ENCODE assay signal across 11 cellular contexts in genomic region chr13:33207616-33207964, GRCh38.
DNase-seq lines count a peak whose midpoint lies in the region; ATAC-seq and TF ChIP-seq lines count a peak whose summit lies in the region.
"Had no signal": no experiment of that assay in that cellular context is flagged by ENCODE, and none has a peak within 500 bp of the region (broad histone marks: within the 10 kb centered on the region; RNA-seq: fewer than 3 reads in every experiment).

No MANE protein-coding gene starts in this region.

- DNase-seq in AG04450 (ENCODE audit: low read depth, low spot score), result peak; percentile 86
- peak; percentile 90 to 94 for DNase-seq in cardiac fibroblast (ENCODE audit: low read depth in 2 of 2)
- DNase-seq in mesothelial cell of epicardium (ENCODE audit: low spot score in 2 of 2, unreplicated experiment in 2 of 2), result no peak
- DNase-seq in natural killer cell, result no peak
- DNase-seq in activated naive CD4-positive, alpha-beta T cell treated with anti-CD3 and anti-CD28 coated beads, Interleukin-2, amount 50 U/mL, for 72 hours (ENCODE audit: low spot score in 2 of 2), result no peak
- no peak for DNase-seq in neural progenitor cell (ENCODE audit: low spot score)
- DNase-seq in central memory CD4-positive, alpha-beta T cell, result no peak
- DNase-seq: endodermal cell had no signal

- H3K27ac Mint-ChIP-seq in mesothelial cell of epicardium (peak overlapping the region; percentile 10), natural killer cell (no peak overlapping the region), neural progenitor cell (no peak overlapping the region)
- H3K27ac Mint-ChIP-seq in activated naive CD4-positive, alpha-beta T cell treated with anti-CD3 and anti-CD28 coated beads, Interleukin-2, amount 50 U/mL, for 72 hours, result no peak overlapping the region
- H3K27ac Mint-ChIP-seq: endodermal cell had no signal

- H3K36me3 ChIP-seq in neural progenitor cell, result no peaks in the 10 kb centered on the region

- H3K9me3 Mint-ChIP-seq in mesothelial cell of epicardium (no peaks in the 10 kb centered on the region), natural killer cell (no peaks in the 10 kb centered on the region), neural progenitor cell (no peaks in the 10 kb centered on the region)
- peaks cover 0 to 1% of the 10 kb centered on the region in 2 donors for H3K9me3 Mint-ChIP-seq in activated naive CD4-positive, alpha-beta T cell treated with anti-CD3 and anti-CD28 coated beads, Interleukin-2, amount 50 U/mL, for 72 hours
- H3K9me3 Mint-ChIP-seq: endodermal cell had no signal

- peaks cover 7% of the 10 kb centered on the region for H3K4me1 ChIP-seq in neural progenitor cell

- CTCF ChIA-PET in AG04450 (lab: Charles Lee), result interaction anchor here (0.8 to 1.0 kb wide), 3 partner anchors 10 to 622 kb away, joined by 3 to 7 read pairs (median 3); partner anchors contain the start of gene PDS5B

- peaks cover 43% of the 10 kb centered on the region for H3K4me1 Mint-ChIP-seq in mesothelial cell of epicardium
- peaks cover 0 to 10% of the 10 kb centered on the region in 2 donors for H3K4me1 Mint-ChIP-seq in natural killer cell
- peaks cover 23% of the 10 kb centered on the region for H3K4me1 Mint-ChIP-seq in neural progenitor cell

- H3K27me3 ChIP-seq in AG04450 (ENCODE audit: control insufficient read depth, insufficient read depth, low read length) (no peaks in the 10 kb centered on the region), neural progenitor cell (no peaks in the 10 kb centered on the region)

- intact Hi-C loops in natural killer cell (cut with micrococcal nuclease), result no loop called here

- H3K4me2 ChIP-seq in neural progenitor cell, result no peak overlapping the region
- H3K4me2 ChIP-seq: KMS-11 had no signal

- no peak overlapping the region for H2AFZ ChIP-seq in neural progenitor cell (replicated peaks)

- peak; percentile 27 for ATAC-seq in HG03432 (IDR thresholded peaks at IDR 0.05; ENCODE audit: unreplicated experiment)
- no peak for ATAC-seq in natural killer cell
- ATAC-seq in activated naive CD4-positive, alpha-beta T cell treated with anti-CD3 and anti-CD28 coated beads, Interleukin-2, amount 50 U/mL, for 72 hours, result no peak
- ATAC-seq: activated CD4-positive, CD25-positive, alpha-beta regulatory T cell treated with anti-CD3 and anti-CD28 coated beads, Interleukin-2, amount 50 U/mL, for 24 hours had no signal

- POLR2A ChIA-PET in AG04450 (lab: Yijun Ruan, JAX), result interaction anchor here (0.7 to 1.1 kb wide), 2 partner anchors 11 to 81 kb away, joined by 3 read pairs; no protein-coding TSS in a partner anchor

- H3K27me3 Mint-ChIP-seq in mesothelial cell of epicardium (ENCODE audit: low read depth) (no peaks in the 10 kb centered on the region), natural killer cell (ENCODE audit: low read depth in 2 of 2) (peaks cover 0 to 7% of the 10 kb centered on the region in 2 donors), neural progenitor cell (ENCODE audit: insufficient read depth, low read depth) (peaks cover 2% of the 10 kb centered on the region)

- no peaks in the 10 kb centered on the region for H3K79me2 ChIP-seq in neural progenitor cell (ENCODE audit: low read depth)

- no peak overlapping the region for H3K9ac ChIP-seq in neural progenitor cell
- H3K9ac ChIP-seq: KMS-11 had no signal

- no peak overlapping the region for H3K4me3 ChIP-seq in AG04450 (ENCODE audit: low read depth, low read length)
- H3K4me3 ChIP-seq in cardiac fibroblast (replicated peaks in 1 of 2; ENCODE audit: low read depth in 2 of 2, low read length in 2 of 2), result no peak overlapping the region
- H3K4me3 ChIP-seq in neural progenitor cell, result no peak overlapping the region

- no peaks in the 10 kb centered on the region for H3F3A ChIP-seq in neural progenitor cell (ENCODE audit: low read depth)

- H3K36me3 Mint-ChIP-seq in mesothelial cell of epicardium (no peaks in the 10 kb centered on the region), natural killer cell (no peaks in the 10 kb centered on the region), neural progenitor cell (no peaks in the 10 kb centered on the region)
- H3K36me3 Mint-ChIP-seq in activated naive CD4-positive, alpha-beta T cell treated with anti-CD3 and anti-CD28 coated beads, Interleukin-2, amount 50 U/mL, for 72 hours, result no peaks in the 10 kb centered on the region

- no peaks in the 10 kb centered on the region for H4K20me1 ChIP-seq in neural progenitor cell (ENCODE audit: low read depth)

- TF ChIP-seq CTCF in AG04450 (IDR thresholded peaks at IDR 0.05; ENCODE audit: low read depth, low read length) (no peak), cardiac fibroblast (IDR thresholded peaks at IDR 0.05; ENCODE audit: low read depth, low read length) (no peak), mesothelial cell of epicardium (IDR thresholded peaks at IDR 0.05; ENCODE audit: unreplicated experiment) (no peak), natural killer cell (IDR thresholded peaks at IDR 0.05) (no peak), neural progenitor cell (IDR thresholded peaks at IDR 0.05) (no peak)

- H3K9me3 ChIP-seq in AG04450 (ENCODE audit: control insufficient read depth, insufficient read depth, low read length), result no peaks in the 10 kb centered on the region
- no peaks in the 10 kb centered on the region for H3K9me3 ChIP-seq in neural progenitor cell (ENCODE audit: low read depth)

- H3K27ac ChIP-seq in AG04450 (ENCODE audit: low read depth, low read length) (peak overlapping the region; percentile 79), neural progenitor cell (no peak overlapping the region)
- H3K27ac ChIP-seq: KMS-11 had no signal

- H3K4me3 Mint-ChIP-seq in mesothelial cell of epicardium (no peak overlapping the region), natural killer cell (no peak overlapping the region), neural progenitor cell (no peak overlapping the region)
- H3K4me3 Mint-ChIP-seq: endodermal cell had no signal

Comparison
In these comparisons a context has a peak if more than half of its experiments do, and no peak if none do; other contexts are left out.
1. DNase-seq: peak in AG04450 (single experiment) and cardiac fibroblast (2 of 2); none in mesothelial cell of epicardium (0 of 2), natural killer cell (single experiment), activated naive CD4-positive, alpha-beta T cell treated with anti-CD3 and anti-CD28 coated beads, Interleukin-2, amount 50 U/mL, for 72 hours (0 of 2), neural progenitor cell (single experiment) and central memory CD4-positive, alpha-beta T cell (single experiment).